8 cellular contexts compared by ENCODE assay signal in the genomic region with DNA sequence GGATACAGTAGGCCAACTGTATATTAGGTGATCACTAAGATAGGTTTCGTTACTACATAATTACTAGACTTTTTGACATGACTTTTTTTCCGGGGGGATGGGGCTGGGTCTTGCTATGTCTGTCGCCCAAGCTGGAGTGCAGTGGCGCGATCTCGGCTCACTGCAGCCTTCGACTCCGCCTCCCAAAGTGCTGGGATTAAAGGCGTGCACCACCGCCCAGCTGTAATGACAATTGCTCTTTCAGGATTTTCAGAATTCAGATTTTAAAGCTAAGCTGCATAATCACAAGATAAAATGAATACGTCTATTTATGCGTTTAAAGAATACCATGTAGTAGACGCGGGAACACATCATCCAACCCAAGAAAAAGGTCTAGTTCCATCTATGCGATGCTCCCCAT. TPM values are rescaled to one million over a fixed set of nuclear protein-coding genes. Genes with fewer than 3 reads are reported as not detected.
DNase-seq lines count a peak whose midpoint lies in the region; ATAC-seq, FAIRE-seq and TF ChIP-seq lines count a peak whose summit lies in the region.

No MANE protein-coding gene starts in this region.

- peak overlapping the region; percentile 96 to 99 (median 97) for H3K27ac ChIP-seq in adrenal gland
- peak overlapping the region; percentile 97 to 100 for H3K27ac ChIP-seq in left lung
- H3K27ac ChIP-seq in thyroid gland = peak overlapping the region in 2 of 3 donors; percentile 94 to 97

- TF ChIP-seq CTCF in adrenal gland (IDR thresholded peaks at IDR 0.05) = no peak
- no peak for TF ChIP-seq CTCF in left lung (IDR thresholded peaks at IDR 0.05)
- no peak for TF ChIP-seq CTCF in thyroid gland (IDR thresholded peaks at IDR 0.05)

- no peak for FAIRE-seq in GM12892 (lab: Jason Lieb, UNC)

- peak overlapping the region in 3 of 4 donors; percentile 65 to 80 (median 72) for H3K4me3 ChIP-seq in adrenal gland
- peak overlapping the region; percentile 52 to 89 for H3K4me3 ChIP-seq in left lung
- H3K4me3 ChIP-seq in thyroid gland (replicated peaks in 1 of 3) = peak overlapping the region; percentile 42 to 66 (median 54)

- H3K4me1 ChIP-seq in adrenal gland (replicated peaks in 1 of 2) = peaks cover 20 to 49% of the 10 kb centered on the region in 2 donors
- H3K4me1 ChIP-seq in left lung = peaks cover 9 to 70% of the 10 kb centered on the region in 2 donors
- peaks cover 13 to 15% of the 10 kb centered on the region in 2 donors for H3K4me1 ChIP-seq in thyroid gland

- no peaks in the 10 kb centered on the region for H3K27me3 ChIP-seq in adrenal gland
- H3K27me3 ChIP-seq in left lung = no peaks in the 10 kb centered on the region
- H3K27me3 ChIP-seq in thyroid gland = no peaks in the 10 kb centered on the region

- H3K9me3 ChIP-seq in adrenal gland (replicated peaks in 1 of 3) = no peaks in the 10 kb centered on the region
- no peaks in the 10 kb centered on the region for H3K9me3 ChIP-seq in left lung
- no peaks in the 10 kb centered on the region for H3K9me3 ChIP-seq in thyroid gland

- WGBS in adrenal gland, 4 donors = 4 to 12% (median 8%) methylated on average over 15 of the region's 15 CpGs
- 12 to 17% methylated on average over 15 of the region's 15 CpGs for WGBS in thyroid gland, 2 donors

- no peak for ATAC-seq in left lung
- ATAC-seq in HG02870 (IDR thresholded peaks at IDR 0.05; ENCODE audit: unreplicated experiment) = no peak

- peaks cover 0 to 9% of the 10 kb centered on the region in 2 donors for H3K36me3 ChIP-seq in adrenal gland (replicated peaks in 1 of 2)
- peaks cover 0 to 9% of the 10 kb centered on the region in 2 donors for H3K36me3 ChIP-seq in left lung
- peaks cover 0 to 1% of the 10 kb centered on the region in 2 donors for H3K36me3 ChIP-seq in thyroid gland

- intact Hi-C loops in adrenal gland (cut with DNase I) (no loop called here), left lung (cut with DNase I) (no loop called here), thyroid gland (cut with DNase I) (no loop called here)

- TF ChIP-seq POLR2A in adrenal gland (IDR thresholded peaks at IDR 0.05) = no peak
- TF ChIP-seq POLR2A in thyroid gland (IDR thresholded peaks at IDR 0.05) = no peak
- TF ChIP-seq POLR2A in GM12892 (IDR thresholded peaks at IDR 0.05; ENCODE audit: low read depth, low read length) = no peak

- DNase-seq in stimulated activated CD4-positive, alpha-beta T cell treated with anti-CD3 and anti-CD28 coated beads, Interleukin-15, amount 100 ng/mL, for 24 hours = peak; percentile 46
- no peak for DNase-seq in stimulated activated CD4-positive, alpha-beta T cell treated with anti-CD3 and anti-CD28 coated beads, Interleukin-4, amount 100 ng/mL, for 1 hour
- DNase-seq in adrenal gland (peak in 3 of 7 donors; percentile 41 to 49 (median 46)), left lung (no peak), thyroid gland (peak in 1 of 2 donors; percentile 14), GM12892 (ENCODE audit: insufficient read length) (no peak), NCI-H345 (lab: John Stamatoyannopoulos, UW) (no peak)

RNA-seq across cellular contexts. Expression of a gene that starts 1.0 kb away (rescaled TPM):
- total RNA-seq in adrenal gland = 100 to 1,000 TPM in 1 of 8 donors, 10 to 100 TPM in 7; 30.1 to 330 (median 49.7) TPM
- 100 to 1,000 TPM in 1 of 3 donors, 10 to 100 TPM in 2; 20.4 to 789 (median 26.2) TPM for polyA plus RNA-seq in adrenal gland
- total RNA-seq in left lung = 100 to 1,000 TPM in 1 of 2 donors, 10 to 100 TPM in 1; 61.1 to 101 TPM
- 10 to 100 TPM; 39.0 to 67.2 (median 41.5) TPM for total RNA-seq in thyroid gland
- 133 TPM for polyA plus RNA-seq in GM12892 (2012; ENCODE audit: missing spikeins)

RNA-seq across cellular contexts. Expression of a gene that starts 8.2 kb away (rescaled TPM):
- total RNA-seq in adrenal gland = 10 to 100 TPM; 20.6 to 32.7 (median 25.3) TPM
- 10 to 100 TPM; 15.8 to 23.6 (median 18.4) TPM for polyA plus RNA-seq in adrenal gland
- total RNA-seq in left lung = 10 to 100 TPM; 16.1 to 23.8 TPM
- total RNA-seq in thyroid gland = 10 to 100 TPM; 15.2 to 26.3 (median 16.4) TPM
- polyA plus RNA-seq in GM12892 (2012; ENCODE audit: missing spikeins) = 7.0 TPM

RNA-seq across cellular contexts. Expression of a gene that starts 22.3 kb away (rescaled TPM):
- under 1 TPM in 1 of 8 donors, not detected in 7; 0.28 TPM for total RNA-seq in adrenal gland
- under 1 TPM in 1 of 3 donors, not detected in 2; 0.07 TPM for polyA plus RNA-seq in adrenal gland
- total RNA-seq in left lung = not detected
- not detected for total RNA-seq in thyroid gland
- polyA plus RNA-seq in GM12892 (2012; ENCODE audit: missing spikeins) = not detected

RNA-seq across cellular contexts. Expression of a gene that starts 59.7 kb away (rescaled TPM):
- total RNA-seq in adrenal gland (100 to 1,000 TPM in 1 of 8 donors, 10 to 100 TPM in 7; 15.2 to 134 (median 29.9) TPM), left lung (10 to 100 TPM; 33.2 to 46.9 TPM), thyroid gland (10 to 100 TPM; 12.0 to 24.6 (median 19.8) TPM)
- polyA plus RNA-seq in adrenal gland = 100 to 1,000 TPM in 1 of 3 donors, 10 to 100 TPM in 2; 25.9 to 196 (median 33.8) TPM
- polyA plus RNA-seq in GM12892 (2012; ENCODE audit: missing spikeins) = 68.4 TPM
